7 cellular contexts compared by ENCODE assay signal in the genomic region with DNA sequence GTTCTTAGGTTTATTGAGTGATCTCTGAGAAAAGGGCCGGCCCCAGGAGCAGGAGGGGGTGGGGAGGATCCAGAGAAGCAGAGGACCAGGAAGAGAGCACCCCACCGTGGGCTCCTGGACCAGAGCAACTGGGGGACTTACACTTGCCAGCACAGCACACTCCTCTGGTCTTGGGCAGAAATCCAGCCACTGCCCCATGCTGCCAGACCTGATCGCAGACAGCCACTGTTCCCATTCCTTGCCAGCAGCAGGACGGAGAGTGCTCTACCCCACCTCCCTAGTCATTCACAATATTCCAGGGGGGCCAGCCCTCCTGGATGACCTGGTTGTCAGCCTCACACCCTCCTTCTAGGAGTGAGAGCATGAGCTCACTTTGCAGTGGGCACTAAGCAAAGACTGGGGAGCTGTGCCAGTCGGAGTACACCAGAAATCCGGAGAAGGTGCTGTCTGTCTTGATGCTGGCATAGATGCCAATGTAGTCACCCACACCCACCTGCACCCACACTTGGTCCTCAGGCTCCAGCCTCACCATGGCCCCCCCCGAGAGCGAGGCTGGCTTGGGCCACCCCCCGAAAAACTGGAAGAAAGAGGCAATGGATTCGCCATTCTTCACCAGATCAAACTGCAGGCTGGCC. TPM values are rescaled to one million over a fixed set of nuclear protein-coding genes. Genes with fewer than 3 reads are reported as not detected.
A peak's percentile ranks its signal among the peaks of the same experiment; 100 is the strongest.
DNase-seq lines count a peak whose midpoint lies in the region; ATAC-seq and TF ChIP-seq lines count a peak whose summit lies in the region.

No MANE protein-coding gene starts in this region.

- no peak overlapping the region for H2BK15ac ChIP-seq in H9 (ENCODE audit: low read depth, low read length)

- no peak overlapping the region for H3K9ac ChIP-seq in H9 (ENCODE audit: extremely low read depth, insufficient read length, low read length)

- H2AFZ ChIP-seq in H9 (ENCODE audit: low read length) = no peak overlapping the region

- no peak overlapping the region for H2BK12ac ChIP-seq in H9 (ENCODE audit: insufficient read length, low read depth, low read length)

- no peak overlapping the region for H3K18ac ChIP-seq in H9 (ENCODE audit: insufficient read length, low read depth, low read length)

- peak; percentile 40 for DNase-seq in H9
- no peak for DNase-seq in astrocyte of the spinal cord (ENCODE audit: low read depth, low spot score)
- peak; percentile 30 for DNase-seq in islet precursor cell
- no peak for DNase-seq in stimulated activated naive CD8-positive, alpha-beta T cell treated with anti-CD3 and anti-CD28 coated beads, Interleukin-15, amount 100 ng/mL, for 72 hours
- no peak for DNase-seq in NCI-H1105 treated with DMSO at 0.1 percent for 48 hours (lab: John Stamatoyannopoulos, UW)
- no peak for DNase-seq in omental fat pad (ENCODE audit: low spot score)
- DNase-seq in SW480 (ENCODE audit: low spot score) = no peak

- no peak overlapping the region for H3K27ac ChIP-seq in H9 (ENCODE audit: insufficient read length, low read depth, low read length)

- H3K4me1 ChIP-seq in H9 (ENCODE audit: insufficient read depth, low read length) = no peaks in the 10 kb centered on the region; the same call in 1 of the 2 replicates

- no peak overlapping the region for H2BK120ac ChIP-seq in H9 (ENCODE audit: low read depth, low read length, poor library complexity, severe bottlenecking)

- no peak overlapping the region for H4K5ac ChIP-seq in H9 (ENCODE audit: insufficient read length, low read depth, low read length)

- WGBS in H9 (ENCODE audit: extremely low coverage, insufficient read length, low lambda C conversion rate) = no CpG with 5 or more reads among the region's 10 CpGs

- no peak overlapping the region for H4K8ac ChIP-seq in H9 (replicated peaks; ENCODE audit: insufficient read length, low read depth, low read length)

- no peak overlapping the region for H3K23ac ChIP-seq in H9 (ENCODE audit: insufficient read length, low read depth, low read length)

- no peak for ATAC-seq in stimulated activated naive CD8-positive, alpha-beta T cell treated with anti-CD3 and anti-CD28 coated beads, Interleukin-15, amount 100 ng/mL, for 72 hours
- ATAC-seq in omental fat pad (ENCODE audit: low FRiP score) = no peak

- no peak overlapping the region for H3K4ac ChIP-seq in H9 (ENCODE audit: low read depth, low read length)

- H3K4me1 Mint-ChIP-seq in H9 = peaks cover 43 to 65% of the 10 kb centered on the region in 2 experiments
- peaks cover 61% of the 10 kb centered on the region for H3K4me1 Mint-ChIP-seq in stimulated activated naive CD8-positive, alpha-beta T cell treated with anti-CD3 and anti-CD28 coated beads, Interleukin-15, amount 100 ng/mL, for 72 hours

- no peak for TF ChIP-seq CTCF in H9 (conservative IDR thresholded peaks at IDR 0.05)
- TF ChIP-seq CTCF in astrocyte of the spinal cord (IDR thresholded peaks at IDR 0.05; ENCODE audit: low read depth, low read length) = no peak
- no peak for TF ChIP-seq CTCF in omental fat pad (IDR thresholded peaks at IDR 0.05)

- H3K4me2 ChIP-seq in H9 (ENCODE audit: insufficient read depth, insufficient read length, low read length) = peak overlapping the region; percentile 56

- H3K36me3 Mint-ChIP-seq in H9 (ENCODE audit: insufficient read depth in 1 of 3, low read depth in 3 of 3) = peaks cover 13 to 18% (median 15%) of the 10 kb centered on the region in 3 experiments

- H3K27ac Mint-ChIP-seq in H9 = no peak overlapping the region
- H3K27ac Mint-ChIP-seq in stimulated activated naive CD8-positive, alpha-beta T cell treated with anti-CD3 and anti-CD28 coated beads, Interleukin-15, amount 100 ng/mL, for 72 hours = no peak overlapping the region

- no peak overlapping the region for H3T11ph ChIP-seq in H9 (ENCODE audit: low read length)

- H3K9me3 Mint-ChIP-seq in H9 = no peaks in the 10 kb centered on the region; a peak in 1 of 5 replicates
- H3K9me3 Mint-ChIP-seq in stimulated activated naive CD8-positive, alpha-beta T cell treated with anti-CD3 and anti-CD28 coated beads, Interleukin-15, amount 100 ng/mL, for 72 hours = no peaks in the 10 kb centered on the region

- H3K27me3 Mint-ChIP-seq in H9 (ENCODE audit: low read depth) = peaks cover 50% of the 10 kb centered on the region
- H3K27me3 Mint-ChIP-seq in stimulated activated naive CD8-positive, alpha-beta T cell treated with anti-CD3 and anti-CD28 coated beads, Interleukin-15, amount 100 ng/mL, for 72 hours = peaks cover 53% of the 10 kb centered on the region

- no peak overlapping the region for H2BK5ac ChIP-seq in H9 (ENCODE audit: insufficient read length, low read length)

- no peak overlapping the region for H2AK5ac ChIP-seq in H9 (ENCODE audit: insufficient read length, low read length)

- no peak overlapping the region for H3K56ac ChIP-seq in H9 (ENCODE audit: insufficient read length, low read depth, low read length)

- no peak overlapping the region for H4K91ac ChIP-seq in H9 (ENCODE audit: insufficient read length, low read depth, low read length)

- peaks cover 13% of the 10 kb centered on the region; the same call in 1 of the 2 replicates for H3K79me2 ChIP-seq in H9 (ENCODE audit: insufficient read depth, low read length)

- H4K20me1 ChIP-seq in H9 (ENCODE audit: control insufficient read depth, insufficient read depth, insufficient read length) = no peaks in the 10 kb centered on the region

- in situ Hi-C loops in astrocyte of the spinal cord (cut with HindIII; ENCODE audit: low sequenced_read_pairs) = no loop called here

- peaks cover 9% of the 10 kb centered on the region for H3K79me1 ChIP-seq in H9 (ENCODE audit: insufficient read depth, low read depth, low read length, poor library complexity, severe bottlenecking)

- H3K4me3 ChIP-seq in astrocyte of the spinal cord (ENCODE audit: low read depth, low read length) = peak overlapping the region; percentile 49

- H3K4me3 Mint-ChIP-seq in H9 = peak overlapping the region; percentile 38 to 99
- H3K4me3 Mint-ChIP-seq in stimulated activated naive CD8-positive, alpha-beta T cell treated with anti-CD3 and anti-CD28 coated beads, Interleukin-15, amount 100 ng/mL, for 72 hours = peak overlapping the region; percentile 20 to 66

- no peaks in the 10 kb centered on the region for H3K9me3 ChIP-seq in H9 (ENCODE audit: control insufficient read depth, low read depth, low read length)

- no peak overlapping the region for H3K14ac ChIP-seq in H9 (ENCODE audit: insufficient read depth, low read length)

- H2BK20ac ChIP-seq in H9 (ENCODE audit: low read depth, low read length, poor library complexity, severe bottlenecking) = no peak overlapping the region

- peaks cover 16% of the 10 kb centered on the region for H3K27me3 ChIP-seq in H9 (ENCODE audit: insufficient read depth, low read length)

- H3K23me2 ChIP-seq in H9 (ENCODE audit: insufficient read length, low read depth, low read length, poor library complexity, severe bottlenecking) = peaks cover 28% of the 10 kb centered on the region

RNA-seq across cellular contexts. Expression of a gene that starts 1.6 kb away (rescaled TPM):
- total RNA-seq in H9 (2021) (0.33 and 0.59 TPM in 2 replicates), omental fat pad (10 to 100 TPM; 18.0 to 74.2 (median 35.5) TPM)

RNA-seq across cellular contexts. Expression of a gene that starts 4.7 kb away (rescaled TPM):
- total RNA-seq in H9 (2021) (56.2 and 57.6 TPM in 2 replicates), omental fat pad (10 to 100 TPM in 1 of 4 donors, 1 to 10 TPM in 3; 8.9 to 11.1 (median 9.4) TPM)

RNA-seq across cellular contexts. Expression of a gene that starts 7.4 kb away (rescaled TPM):
- total RNA-seq in H9 (2021) (not detected in 2 replicates), omental fat pad (not detected)

RNA-seq across cellular contexts. Expression of a gene that starts 22.1 kb away (rescaled TPM):
- 21.5 and 23.3 TPM in 2 replicates for total RNA-seq in H9 (2021)
- total RNA-seq in omental fat pad = 1,000 to 10,000 TPM in 1 of 4 donors, 100 to 1,000 TPM in 3; 613 to 1,211 (median 746) TPM

RNA-seq across cellular contexts. Expression of a gene that starts 42.4 kb away (rescaled TPM):
- 5.7 and 7.6 TPM in 2 replicates for total RNA-seq in H9 (2021)
- total RNA-seq in omental fat pad = 10 to 100 TPM in 2 of 4 donors, under 1 TPM in 2; 0.63 to 18.7 (median 9.2) TPM

Comparison
In these comparisons a context has a peak if more than half of its experiments do, and no peak if none do; other contexts are left out.
1. DNase-seq: peak in H9 (single experiment) and islet precursor cell (single experiment); none in astrocyte of the spinal cord (single experiment), stimulated activated naive CD8-positive, alpha-beta T cell treated with anti-CD3 and anti-CD28 coated beads, Interleukin-15, amount 100 ng/mL, for 72 hours (0 of 2), NCI-H1105 treated with DMSO at 0.1 percent for 48 hours (single experiment), omental fat pad (single experiment) and SW480 (single experiment).
2. RNA of a gene that starts 1.6 kb away (total RNA-seq): 18.0 to 74.2 TPM in omental fat pad; 0.33 to 0.59 TPM in H9; every median in the first group is over 10 times any median in the second.